21 cellular contexts compared by ENCODE assay signal in the genomic region with DNA sequence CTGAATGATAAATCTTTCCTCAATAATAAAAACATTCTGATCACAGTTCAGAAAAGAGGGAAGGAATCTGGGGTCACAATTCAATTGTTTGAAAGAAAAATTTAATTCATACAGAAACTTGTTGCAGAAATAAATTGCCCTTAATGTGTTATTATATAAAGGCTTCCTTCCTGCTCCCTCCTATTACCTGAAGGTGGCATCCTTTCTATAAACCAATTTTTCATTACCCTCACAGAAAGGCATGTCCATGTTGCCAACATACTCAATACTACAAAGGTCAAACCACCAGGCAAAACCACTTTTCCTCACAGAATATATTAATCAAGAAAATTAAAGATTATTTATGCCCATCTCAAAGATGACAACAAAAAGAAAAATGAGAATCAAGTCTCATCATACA.
"Had no signal": no experiment of that assay in that cellular context is flagged by ENCODE, and none has a peak within 500 bp of the region (broad histone marks: within the 10 kb centered on the region; RNA-seq: fewer than 3 reads in every experiment).

No MANE protein-coding gene starts in this region.

- H3K4me3 ChIP-seq: ascending aorta, esophagus squamous epithelium, ovary, psoas muscle, skin epidermis, suprapubic skin, transverse colon had no signal

- ATAC-seq: naive thymus-derived CD8-positive, alpha-beta T cell; psoas muscle; right cardiac atrium; stimulated activated naive CD8-positive, alpha-beta T cell treated with anti-CD3 and anti-CD28 coated beads, Interleukin-15, amount 100 ng/mL, for 72 hours had no signal

- H3K4me1 Mint-ChIP-seq: naive thymus-derived CD8-positive, alpha-beta T cell; stimulated activated naive CD8-positive, alpha-beta T cell treated with anti-CD3 and anti-CD28 coated beads, Interleukin-15, amount 100 ng/mL, for 72 hours had no signal

- H3K27me3 Mint-ChIP-seq: naive thymus-derived CD8-positive, alpha-beta T cell; stimulated activated naive CD8-positive, alpha-beta T cell treated with anti-CD3 and anti-CD28 coated beads, Interleukin-15, amount 100 ng/mL, for 72 hours had no signal

- H3K27ac ChIP-seq: ascending aorta, esophagus squamous epithelium, ovary, psoas muscle, skin epidermis, suprapubic skin, transverse colon had no signal

- H3K27me3 ChIP-seq: ascending aorta, esophagus squamous epithelium, ovary, suprapubic skin, transverse colon had no signal

- H3K9me3 ChIP-seq: ascending aorta, esophagus squamous epithelium, ovary, suprapubic skin, transverse colon had no signal

- H3K27ac Mint-ChIP-seq: naive thymus-derived CD8-positive, alpha-beta T cell; stimulated activated naive CD8-positive, alpha-beta T cell treated with anti-CD3 and anti-CD28 coated beads, Interleukin-15, amount 100 ng/mL, for 72 hours had no signal

- H3K4me3 Mint-ChIP-seq: naive thymus-derived CD8-positive, alpha-beta T cell; stimulated activated naive CD8-positive, alpha-beta T cell treated with anti-CD3 and anti-CD28 coated beads, Interleukin-15, amount 100 ng/mL, for 72 hours had no signal

- DNase-seq: activated CD4-positive, alpha-beta T cell treated with anti-CD3 and anti-CD28 coated beads, Interleukin-2, amount 50 U/mL, for 1 hour; activated CD4-positive, CD25-positive, alpha-beta regulatory T cell treated with anti-CD3 and anti-CD28 coated beads, Interleukin-2, amount 50 U/mL, for 72 hours; activated CD8-positive, alpha-beta memory T cell treated with anti-CD3 and anti-CD28 coated beads, Interleukin-2, amount 50 U/mL, for 4 hours; activated effector memory CD4-positive, alpha-beta T cell treated with Interleukin-2 at 50 U/mL for 16 hours; activated naive CD4-positive, alpha-beta T cell treated with anti-CD3 and anti-CD28 coated beads, Interleukin-2, amount 50 U/mL, for 16 hours; activated T-cell treated with anti-CD3 and anti-CD28 coated beads, Interleukin-2, amount 50 U/mL, for 48 hours; cerebellar nuclear complex; effector CD4-positive, alpha-beta T cell; esophagus squamous epithelium; mesendoderm; naive thymus-derived CD8-positive, alpha-beta T cell; ovary; psoas muscle; right cardiac atrium; stimulated activated CD4-positive, alpha-beta T cell treated with anti-CD3 and anti-CD28 coated beads, Interleukin-2, amount 100 ng/mL, for 48 hours; stimulated activated naive CD8-positive, alpha-beta T cell treated with anti-CD3 and anti-CD28 coated beads, Interleukin-15, amount 100 ng/mL, for 72 hours; T1000; transverse colon had no signal

- H3K36me3 ChIP-seq: ascending aorta, esophagus squamous epithelium, ovary, suprapubic skin, transverse colon had no signal

- H3K4me1 ChIP-seq: ascending aorta, esophagus squamous epithelium, psoas muscle, suprapubic skin, transverse colon had no signal
